ENCODE assay signal across 20 cellular contexts in the genomic region with DNA sequence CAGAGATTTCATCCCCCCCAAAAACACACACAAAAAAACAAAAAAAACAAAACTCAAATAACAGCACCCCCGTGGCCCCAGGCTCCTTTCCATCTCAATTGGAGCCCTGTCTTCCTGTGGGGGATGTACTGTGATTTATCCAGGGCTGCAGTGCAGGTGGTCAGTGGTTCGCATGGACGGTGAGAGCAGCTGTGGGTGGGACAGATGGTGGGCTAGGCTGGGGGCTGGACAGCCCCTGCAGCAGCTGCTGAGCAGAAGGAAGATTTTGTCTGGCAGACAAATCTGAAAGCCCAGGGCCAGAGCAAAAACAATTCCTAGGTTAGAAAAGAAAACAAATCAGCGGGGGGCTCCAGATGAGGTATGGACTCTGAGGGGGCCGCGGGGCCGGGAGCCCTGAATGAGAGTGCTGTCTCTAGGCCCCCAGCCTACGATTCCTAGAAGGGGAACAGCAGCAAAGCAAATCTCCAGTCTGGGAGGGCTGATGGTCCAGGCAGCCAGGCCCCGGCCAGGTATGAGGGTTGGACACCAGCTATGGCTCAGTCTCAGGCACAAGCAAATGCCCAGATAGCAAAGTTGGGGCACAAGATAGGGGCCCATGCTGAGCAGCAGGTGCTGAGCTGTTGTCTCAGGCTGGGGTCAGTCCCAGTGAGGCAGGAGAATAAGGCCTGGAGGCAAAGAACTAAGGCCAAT. TPM values are rescaled to one million over a fixed set of nuclear protein-coding genes. Genes with fewer than 3 reads are reported as not detected.
A peak's percentile ranks its signal among the peaks of the same experiment; 100 is the strongest.
DNase-seq lines count a peak whose midpoint lies in the region; ATAC-seq, FAIRE-seq and TF ChIP-seq lines count a peak whose summit lies in the region.
"Had no signal": no experiment of that assay in that cellular context is flagged by ENCODE, and none has a peak within 500 bp of the region (broad histone marks: within the 10 kb centered on the region; RNA-seq: fewer than 3 reads in every experiment).

No MANE protein-coding gene starts in this region.

- peak overlapping the region; percentile 80 for H3K27ac Mint-ChIP-seq in neural progenitor cell
- H3K27ac Mint-ChIP-seq: CD4-positive, alpha-beta memory T cell had no signal

- peaks cover 31% of the 10 kb centered on the region for H3K4me1 Mint-ChIP-seq in neural progenitor cell
- H3K4me1 Mint-ChIP-seq: CD4-positive, alpha-beta memory T cell had no signal

- no peaks in the 10 kb centered on the region for H3K9me3 Mint-ChIP-seq in neural progenitor cell
- H3K9me3 Mint-ChIP-seq: CD4-positive, alpha-beta memory T cell had no signal

- no peaks in the 10 kb centered on the region for H4K20me1 ChIP-seq in neural progenitor cell (ENCODE audit: low read depth)

- peaks cover 2 to 9% of the 10 kb centered on the region in 2 donors for H3K4me1 ChIP-seq in esophagus (ENCODE audit: control insufficient read depth in 2 of 2, insufficient read depth in 2 of 2, low read length in 1 of 2)
- peaks cover 7% of the 10 kb centered on the region for H3K4me1 ChIP-seq in neural progenitor cell

- 73 to 74% methylated on average over 9 of the region's 9 CpGs for whole genome bisulfite sequencing in esophagus, 2 donors

- H3K9me3 ChIP-seq in esophagus (ENCODE audit: control insufficient read depth in 2 of 2, insufficient read depth in 1 of 2, low read depth in 1 of 2, low read length in 1 of 2): no peaks in the 10 kb centered on the region
- no peaks in the 10 kb centered on the region for H3K9me3 ChIP-seq in neural progenitor cell (ENCODE audit: low read depth)
- H3K9me3 ChIP-seq: MG63 had no signal

- peak overlapping the region; percentile 76 for H2AFZ ChIP-seq in neural progenitor cell (replicated peaks)

- H3K36me3 ChIP-seq in esophagus (ENCODE audit: control insufficient read depth in 2 of 2, insufficient read depth in 2 of 2, low read length in 1 of 2) (no peaks in the 10 kb centered on the region), neural progenitor cell (no peaks in the 10 kb centered on the region)
- H3K36me3 ChIP-seq: MG63 had no signal

- H3K4me3 ChIP-seq in esophagus (ENCODE audit: low read depth in 1 of 2, low read length in 2 of 2) (no peak overlapping the region), neural progenitor cell (no peak overlapping the region)
- H3K4me3 ChIP-seq: MG63 had no signal

- no peaks in the 10 kb centered on the region for H3K79me2 ChIP-seq in neural progenitor cell (ENCODE audit: low read depth)

- ATAC-seq in GM18511 (IDR thresholded peaks at IDR 0.05; ENCODE audit: unreplicated experiment): no peak
- ATAC-seq: PC-3 had no signal

- DNase-seq in DMS 273 (lab: John Stamatoyannopoulos, UW; ENCODE audit: unreplicated experiment) (peak; percentile 82), NCI-H69 (lab: John Stamatoyannopoulos, UW) (peak; percentile 19), neural progenitor cell (ENCODE audit: low spot score) (peak; percentile 42), D721Med (ENCODE audit: insufficient read length, low spot score) (no peak), SIG-M5 treated with dmso at 0.1 percent for 504 hours (lab: John Stamatoyannopoulos, UW; ENCODE audit: unreplicated experiment) (no peak), dermis blood vessel endothelial cell (no peak)
- DNase-seq: 8988T; Calu3; CD4-positive, alpha-beta memory T cell; DMS79 treated with DMSO at 0.1 percent for 48 hours; IMR-90; MG63; NCI-H1092 treated with DMSO at 0.1 percent for 48 hours; NCI-H187 treated with DMSO at 0.1 percent for 48 hours; NCI-H748 treated with DMSO at 0.1 percent for 48 hours; PC-3; SW 1271 had no signal

- H3K27ac ChIP-seq in esophagus (ENCODE audit: low read depth in 2 of 2, low read length in 1 of 2) (peak overlapping the region; percentile 72 to 76), neural progenitor cell (no peak overlapping the region)

- H3K9ac ChIP-seq in neural progenitor cell: no peak overlapping the region

- H3F3A ChIP-seq in neural progenitor cell (ENCODE audit: low read depth): no peaks in the 10 kb centered on the region

- H3K4me2 ChIP-seq in neural progenitor cell: peak overlapping the region; percentile 38

- peak overlapping the region; percentile 39 for H3K4me3 Mint-ChIP-seq in neural progenitor cell
- H3K4me3 Mint-ChIP-seq: CD4-positive, alpha-beta memory T cell had no signal

- no peak for FAIRE-seq in D721Med (lab: Jason Lieb, UNC)
- FAIRE-seq: G401.6 had no signal

- H3K36me3 Mint-ChIP-seq in neural progenitor cell: no peaks in the 10 kb centered on the region
- H3K36me3 Mint-ChIP-seq: CD4-positive, alpha-beta memory T cell had no signal

- no peak for TF ChIP-seq CTCF in neural progenitor cell (IDR thresholded peaks at IDR 0.05)
- TF ChIP-seq CTCF in D721Med (IDR thresholded peaks at IDR 0.05; ENCODE audit: insufficient read depth, missing control alignments): no peak

- H3K27me3 Mint-ChIP-seq in neural progenitor cell (ENCODE audit: insufficient read depth, low read depth): peaks cover 6% of the 10 kb centered on the region

- H3K27me3 ChIP-seq in esophagus (ENCODE audit: control insufficient read depth in 1 of 2, insufficient read depth in 2 of 2, low read length in 2 of 2): no peaks in the 10 kb centered on the region
- no peaks in the 10 kb centered on the region for H3K27me3 ChIP-seq in neural progenitor cell
- H3K27me3 ChIP-seq: MG63 had no signal

RNA-seq across cellular contexts. Expression of gene SOWAHC, which starts 45.3 kb away (rescaled TPM):
- 10 to 100 TPM; 23.3 to 28.7 TPM for polyA plus RNA-seq in esophagus
- total RNA-seq in neural progenitor cell (ENCODE audit: low replicate concordance): 5.7 and 7.2 TPM in 2 replicates
- total RNA-seq in dermis blood vessel endothelial cell: 11.1 and 14.3 TPM in 2 replicates

RNA-seq across cellular contexts. Expression of gene SEPTIN10, which starts 45.7 kb away (rescaled TPM):
- 10 to 100 TPM; 44.8 to 45.9 TPM for polyA plus RNA-seq in esophagus
- total RNA-seq in neural progenitor cell (ENCODE audit: low replicate concordance): 96.9 and 160 TPM in 2 replicates
- total RNA-seq in dermis blood vessel endothelial cell: 149 and 179 TPM in 2 replicates

Comparison
In these comparisons a context has a peak if more than half of its experiments do, and no peak if none do; other contexts are left out.
1. DNase-seq: peak in DMS 273 (single experiment), NCI-H69 (single experiment) and neural progenitor cell (single experiment); none in D721Med (single experiment), SIG-M5 treated with dmso at 0.1 percent for 504 hours (single experiment) and dermis blood vessel endothelial cell (single experiment).